Comparison of ENCODE assay signal across 8 cellular contexts in genomic region chr19:55644191-55644833, GRCh38. TPM values are rescaled to one million over a fixed set of nuclear protein-coding genes. Genes with fewer than 3 reads are reported as not detected.
A peak's percentile ranks its signal among the peaks of the same experiment; 100 is the strongest.
DNase-seq lines count a peak whose midpoint lies in the region; ATAC-seq and TF ChIP-seq lines count a peak whose summit lies in the region.

No MANE protein-coding gene starts in this region.

- peak overlapping the region; percentile 84 for H3K9ac ChIP-seq in IMR-90 (ENCODE audit: low read depth, low read length)

- TF ChIP-seq POLR2A in IMR-90 (IDR thresholded peaks at IDR 0.05; ENCODE audit: low read depth, low read length), result no peak

- H3K4me1 ChIP-seq in IMR-90 (ENCODE audit: control insufficient read depth, insufficient read depth, low read length) (peaks cover 16% of the 10 kb centered on the region), mucosa of descending colon (ENCODE audit: low read depth) (peaks cover 36% of the 10 kb centered on the region)

- H3K9me3 ChIP-seq in IMR-90 (ENCODE audit: control insufficient read depth, insufficient read depth, low read length) (no peaks in the 10 kb centered on the region), mucosa of descending colon (no peaks in the 10 kb centered on the region)

- H3K9me1 ChIP-seq in IMR-90 (ENCODE audit: insufficient read depth, low read length), result no peaks in the 10 kb centered on the region

- H3K14ac ChIP-seq in IMR-90 (replicated peaks; ENCODE audit: low read depth, low read length), result peak overlapping the region; percentile 89; the same call in 1 of the 2 replicates

- H3K9me3 Mint-ChIP-seq in central memory CD8-positive, alpha-beta T cell, result no peaks in the 10 kb centered on the region

- peaks cover 30 to 77% of the 10 kb centered on the region in 2 experiments for H3K79me1 ChIP-seq in IMR-90 (ENCODE audit: low read depth in 1 of 2, low read length in 2 of 2)

- H2BK15ac ChIP-seq in IMR-90 (ENCODE audit: low read depth, low read length), result no peak overlapping the region

- peak overlapping the region; percentile 79 for H3K4ac ChIP-seq in IMR-90 (ENCODE audit: low read depth, low read length)

- peak overlapping the region; percentile 97 for H2AK5ac ChIP-seq in IMR-90 (ENCODE audit: low read depth, low read length)

- H3K4me3 ChIP-seq in IMR-90 (ENCODE audit: insufficient read depth, low read depth, low read length), result peak overlapping the region; percentile 74
- peak overlapping the region; percentile 68 for H3K4me3 ChIP-seq in mucosa of descending colon

- H3K23ac ChIP-seq in IMR-90 (ENCODE audit: low read depth, low read length), result peak overlapping the region; percentile 72; the same call in 1 of the 2 replicates

- no peak overlapping the region for H3K18ac ChIP-seq in IMR-90 (ENCODE audit: low read depth, low read length)

- BruUV-seq in IMR-90 (replicated peaks; lab: Mats Ljungman, UMichigan), result no TSS peak

- no peaks in the 10 kb centered on the region for H3K27me3 ChIP-seq in IMR-90 (ENCODE audit: control insufficient read depth, insufficient read depth, low read length)

- peak overlapping the region; percentile 87 for H3K4me2 ChIP-seq in IMR-90 (ENCODE audit: low read depth, low read length)

- peak overlapping the region; percentile 97 for H3K27ac ChIP-seq in 22Rv1
- peak overlapping the region; percentile 71 for H3K27ac ChIP-seq in IMR-90 (ENCODE audit: insufficient read depth, low read length)

- DNase-seq in IMR-90 (no peak), mucosa of descending colon (no peak), SW 1271 (lab: John Stamatoyannopoulos, UW) (no peak), D341Med (ENCODE audit: low spot score) (no peak), NCI-H1048 (lab: John Stamatoyannopoulos, UW) (no peak)
- no peak for DNase-seq in central memory CD8-positive, alpha-beta T cell (ENCODE audit: low spot score in 2 of 2)

- TF ChIP-seq RAD21 in IMR-90 (IDR thresholded peaks at IDR 0.05; ENCODE audit: low read length), result no peak

- peak overlapping the region; percentile 14 for H4K5ac ChIP-seq in IMR-90 (ENCODE audit: low read depth, low read length)

- H4K91ac ChIP-seq in IMR-90 (ENCODE audit: insufficient read depth, low read depth, low read length), result peak overlapping the region; percentile 19

- peak overlapping the region; percentile 90 for H3K4me3 Mint-ChIP-seq in central memory CD8-positive, alpha-beta T cell

- peak overlapping the region; percentile 96 for H2AK9ac ChIP-seq in IMR-90 (replicated peaks; ENCODE audit: low read depth, low read length, poor library complexity)

- H3K27ac Mint-ChIP-seq in central memory CD8-positive, alpha-beta T cell (ENCODE audit: low read depth), result peak overlapping the region; percentile 84

- H2AFZ ChIP-seq in IMR-90 (replicated peaks; ENCODE audit: low read length, poor library complexity), result no peak overlapping the region

- POLR2A ChIA-PET in IMR-90 (lab: Charles Lee; ENCODE audit: unreplicated experiment), result interaction anchor here (1.0 kb wide), 1 partner anchor 10 kb away, joined by 4 read pairs; no protein-coding TSS in a partner anchor

- TF ChIP-seq CTCF in 22Rv1 (IDR thresholded peaks at IDR 0.05), result no peak
- TF ChIP-seq CTCF in IMR-90 (conservative IDR thresholded peaks at IDR 0.05; ENCODE audit: low read depth, low read length), result no peak
- TF ChIP-seq CTCF in mucosa of descending colon (IDR thresholded peaks at IDR 0.05), result no peak

- no peak overlapping the region for H2BK20ac ChIP-seq in IMR-90 (ENCODE audit: low read depth, low read length)

- dilution Hi-C loops in IMR-90 (cut with HindIII; ENCODE audit: low sequenced_read_pairs, unreplicated experiment), result no loop called here

- H4K20me1 ChIP-seq in IMR-90 (ENCODE audit: insufficient read depth, low read length), result no peaks in the 10 kb centered on the region

- H3K36me3 ChIP-seq in IMR-90 (ENCODE audit: control insufficient read depth, insufficient read depth, low read length) (peaks cover 13% of the 10 kb centered on the region), mucosa of descending colon (ENCODE audit: low read depth) (no peaks in the 10 kb centered on the region)

- H4K8ac ChIP-seq in IMR-90 (ENCODE audit: low read depth in 2 of 2, low read length in 2 of 2), result peak overlapping the region; percentile 68 to 72; a peak in 2 of 4 replicates

- CTCF ChIA-PET in IMR-90 (lab: Yijun Ruan, JAX), result no interaction called here

- peaks cover 50% of the 10 kb centered on the region for H3K4me1 Mint-ChIP-seq in central memory CD8-positive, alpha-beta T cell

- intact Hi-C loops in IMR-90 (cut with micrococcal nuclease), result no loop called here
- intact Hi-C loops in mucosa of descending colon (cut with DNase I, micrococcal nuclease), result no loop called here

- peaks cover 7% of the 10 kb centered on the region for H3K27me3 Mint-ChIP-seq in central memory CD8-positive, alpha-beta T cell

- no peak overlapping the region; the same call in 1 of the 2 replicates for H2BK120ac ChIP-seq in IMR-90 (ENCODE audit: low read depth, low read length)

- WGBS in IMR-90 (ENCODE audit: extremely low coverage in 2 of 2, insufficient read length in 1 of 2), 2 experiments, result 0% methylated on average over 2 of the region's 12 CpGs; no CpG with 5 or more reads in 1 of the 2 experiments

- in situ Hi-C loops in IMR-90 (cut with MboI; ENCODE audit: low sequenced_read_pairs), result loop anchor here (25.0 kb wide), 2 partner anchors 357 to 532 kb away; partner anchors contain the start of genes BRSK1, HSPBP1 and PPP1R12C

- H3K56ac ChIP-seq in IMR-90 (ENCODE audit: extremely low read depth, insufficient read depth, low read length), result peak overlapping the region; percentile 29

- ATAC-seq in IMR-90 (ENCODE audit: low read depth) (no peak), mucosa of descending colon (no peak), HG03159 (IDR thresholded peaks at IDR 0.05; ENCODE audit: unreplicated experiment) (no peak)
- no peak for ATAC-seq in central memory CD8-positive, alpha-beta T cell (replicated peaks; ENCODE audit: extremely low read depth, poor library complexity, severe bottlenecking)

- peaks cover 30% of the 10 kb centered on the region for H3K36me3 Mint-ChIP-seq in central memory CD8-positive, alpha-beta T cell (ENCODE audit: insufficient read depth)

- H2BK5ac ChIP-seq in IMR-90 (ENCODE audit: low read depth, low read length, poor library complexity, severe bottlenecking), result peak overlapping the region; percentile 1

TF ChIP-seq in IMR-90, 13 proteins besides CTCF, POLR2A, EP300 and RAD21 (continues in another document):
- no peak for TF ChIP-seq NFE2L2 (IDR thresholded peaks at IDR 0.05; ENCODE audit: low read depth, low read length)
- no peak for TF ChIP-seq MAZ (IDR thresholded peaks at IDR 0.05; ENCODE audit: borderline replicate concordance, low read depth, low read length)
- no peak for TF ChIP-seq BHLHE40 (IDR thresholded peaks at IDR 0.05; ENCODE audit: low read depth, low read length)
- TF ChIP-seq MAFK (IDR thresholded peaks at IDR 0.05; ENCODE audit: low read depth, low read length), result no peak
- TF ChIP-seq USF2 (IDR thresholded peaks at IDR 0.05; ENCODE audit: low read depth, low read length), result no peak
- no peak for TF ChIP-seq RCOR1 (IDR thresholded peaks at IDR 0.05; ENCODE audit: insufficient replicate concordance, low read length)
- TF ChIP-seq FOS (IDR thresholded peaks at IDR 0.05; ENCODE audit: low read depth, low read length), result no peak
- no peak for TF ChIP-seq SMC3 (IDR thresholded peaks at IDR 0.05; ENCODE audit: low read depth, low read length)
- no peak for TF ChIP-seq ELK1 (IDR thresholded peaks at IDR 0.05; ENCODE audit: borderline replicate concordance, low read depth, low read length)

RNA-seq across cellular contexts. Expression of gene ZNF581, which starts 0.9 kb away (rescaled TPM):
- 9.7 and 10.0 TPM in 2 replicates for total RNA-seq in IMR-90 (2012; rRNA removed)
- 21.9 and 24.5 TPM in 2 replicates for polyA plus RNA-seq in IMR-90 (2012; rRNA removed)
- 17.7 and 25.7 TPM in 2 replicates for polyA plus RNA-seq in IMR-90 (2012; cell fraction: cytosol; rRNA removed)
- 13.3 and 24.2 TPM in 2 replicates for polyA plus RNA-seq in IMR-90 (2012; cell fraction: nucleus; rRNA removed; ENCODE audit: low replicate concordance)
- 10 to 100 TPM; 15.2 to 22.5 (median 20.1) TPM for total RNA-seq in mucosa of descending colon

RNA-seq across cellular contexts. Expression of gene ZNF580, which starts 3.5 kb away (rescaled TPM):
- 1.4 and 1.7 TPM in 2 replicates for total RNA-seq in IMR-90 (2012; rRNA removed)
- polyA plus RNA-seq in IMR-90 (2012; rRNA removed), result 36.9 and 44.4 TPM in 2 replicates
- 31.7 and 69.6 TPM in 2 replicates for polyA plus RNA-seq in IMR-90 (2012; cell fraction: cytosol; rRNA removed)
- 74.8 and 129 TPM in 2 replicates for polyA plus RNA-seq in IMR-90 (2012; cell fraction: nucleus; rRNA removed; ENCODE audit: low replicate concordance)
- 10 to 100 TPM; 29.6 to 46.0 (median 31.6) TPM for total RNA-seq in mucosa of descending colon

RNA-seq across cellular contexts. Expression of gene CCDC106, which starts 3.7 kb away (rescaled TPM):
- total RNA-seq in IMR-90 (2012; rRNA removed) (2.2 and 2.3 TPM in 2 replicates), mucosa of descending colon (10 to 100 TPM in 1 of 3 donors, 1 to 10 TPM in 2; 5.5 to 14.8 (median 6.3) TPM)
- polyA plus RNA-seq in IMR-90 (2012; rRNA removed), result 13.6 and 15.0 TPM in 2 replicates
- polyA plus RNA-seq in IMR-90 (2012; cell fraction: cytosol; rRNA removed), result 17.1 and 19.8 TPM in 2 replicates
- polyA plus RNA-seq in IMR-90 (2012; cell fraction: nucleus; rRNA removed; ENCODE audit: low replicate concordance), result 17.7 and 35.9 TPM in 2 replicates

RNA-seq across cellular contexts. Expression of gene U2AF2, which starts 10.5 kb away (rescaled TPM):
- 96.1 and 120 TPM in 2 replicates for total RNA-seq in IMR-90 (2012; rRNA removed)
- polyA plus RNA-seq in IMR-90 (2012; rRNA removed), result 260 and 303 TPM in 2 replicates
- polyA plus RNA-seq in IMR-90 (2012; cell fraction: cytosol; rRNA removed), result 162 and 288 TPM in 2 replicates
- polyA plus RNA-seq in IMR-90 (2012; cell fraction: nucleus; rRNA removed; ENCODE audit: low replicate concordance), result 279 and 320 TPM in 2 replicates
- 100 to 1,000 TPM; 162 to 194 (median 163) TPM for total RNA-seq in mucosa of descending colon

RNA-seq across cellular contexts. Expression of gene ZNF784, which starts 19.9 kb away (rescaled TPM):
- 2.5 TPM in 2 replicates for total RNA-seq in IMR-90 (2012; rRNA removed)
- polyA plus RNA-seq in IMR-90 (2012; rRNA removed), result 3.7 and 4.1 TPM in 2 replicates
- polyA plus RNA-seq in IMR-90 (2012; cell fraction: cytosol; rRNA removed), result 3.2 and 4.1 TPM in 2 replicates
- polyA plus RNA-seq in IMR-90 (2012; cell fraction: nucleus; rRNA removed; ENCODE audit: low replicate concordance), result 9.5 and 20.0 TPM in 2 replicates
- 10 to 100 TPM in 2 of 3 donors, 1 to 10 TPM in 1; 8.7 to 13.8 (median 10.1) TPM for total RNA-seq in mucosa of descending colon

Comparison
In these comparisons a context has a peak if more than half of its experiments do, and no peak if none do; other contexts are left out.
1. RNA of gene ZNF580, which starts 3.5 kb away (total RNA-seq): 29.6 to 46.0 TPM in mucosa of descending colon; 1.4 to 1.7 TPM in IMR-90; every median in the first group is over 10 times any median in the second.